1 cellular context compared by ENCODE assay signal in the genomic region with DNA sequence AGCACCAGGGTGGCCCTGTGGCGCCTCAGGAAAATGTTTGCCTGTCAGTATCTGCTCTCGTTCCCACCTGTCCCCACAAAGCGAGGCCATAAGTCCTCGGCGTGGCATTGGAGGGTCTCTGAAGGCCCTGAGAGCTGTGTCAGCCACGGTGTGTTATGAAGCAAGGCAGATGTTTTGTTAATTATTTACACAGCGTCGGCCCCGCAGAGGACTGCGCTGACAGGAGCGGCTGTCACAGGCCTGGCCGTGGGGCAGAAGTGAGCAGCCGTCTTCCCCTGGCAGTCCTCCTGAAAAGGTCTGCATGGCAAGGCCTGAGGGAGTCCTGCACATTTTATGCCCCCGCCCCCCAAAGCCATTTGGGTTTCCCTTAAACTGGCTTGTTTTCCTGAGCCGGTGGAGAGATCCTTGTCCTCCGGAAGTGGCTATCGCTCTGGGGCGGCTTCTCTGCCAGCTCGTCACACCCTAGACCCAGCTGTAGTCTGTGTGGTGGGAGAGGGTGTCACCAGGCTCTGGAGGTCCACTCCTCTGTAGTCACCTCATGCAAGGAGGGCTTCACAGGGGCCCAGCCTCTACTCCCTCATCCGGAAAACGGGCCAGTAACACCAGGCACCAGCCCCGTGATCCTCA.
TF ChIP-seq lines count a peak whose summit lies in the region.

No MANE protein-coding gene starts in this region.

TF ChIP-seq in HepG2, 621 proteins besides CTCF, POLR2A, EP300 and RAD21 (continued from another document and continues in another):
- TF ChIP-seq, protein P1, sequence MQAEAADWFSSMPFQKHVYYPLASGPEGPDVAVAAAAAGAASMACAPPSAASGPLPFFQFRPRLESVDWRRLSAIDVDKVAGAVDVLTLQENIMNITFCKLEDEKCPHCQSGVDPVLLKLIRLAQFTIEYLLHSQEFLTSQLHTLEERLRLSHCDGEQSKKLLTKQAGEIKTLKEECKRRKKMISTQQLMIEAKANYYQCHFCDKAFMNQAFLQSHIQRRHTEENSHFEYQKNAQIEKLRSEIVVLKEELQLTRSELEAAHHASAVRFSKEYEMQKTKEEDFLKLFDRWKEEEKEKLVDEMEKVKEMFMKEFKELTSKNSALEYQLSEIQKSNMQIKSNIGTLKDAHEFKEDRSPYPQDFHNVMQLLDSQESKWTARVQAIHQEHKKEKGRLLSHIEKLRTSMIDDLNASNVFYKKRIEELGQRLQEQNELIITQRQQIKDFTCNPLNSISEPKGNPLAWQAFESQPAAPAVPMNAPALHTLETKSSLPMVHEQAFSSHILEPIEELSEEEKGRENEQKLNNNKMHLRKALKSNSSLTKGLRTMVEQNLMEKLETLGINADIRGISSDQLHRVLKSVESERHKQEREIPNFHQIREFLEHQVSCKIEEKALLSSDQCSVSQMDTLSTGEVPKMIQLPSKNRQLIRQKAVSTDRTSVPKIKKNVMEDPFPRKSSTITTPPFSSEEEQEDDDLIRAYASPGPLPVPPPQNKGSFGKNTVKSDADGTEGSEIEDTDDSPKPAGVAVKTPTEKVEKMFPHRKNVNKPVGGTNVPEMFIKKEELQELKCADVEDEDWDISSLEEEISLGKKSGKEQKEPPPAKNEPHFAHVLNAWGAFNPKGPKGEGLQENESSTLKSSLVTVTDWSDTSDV (CRISPR knock-in tag; IDR thresholded peaks at IDR 0.05), result no peak
- TF ChIP-seq REPIN1 (CRISPR knock-in tag; IDR thresholded peaks at IDR 0.05; ENCODE audit: borderline replicate concordance, low read depth) (peak; percentile 20; the same call in 1 of the 2 replicates), PCBP1 (IDR thresholded peaks at IDR 0.05; ENCODE audit: borderline replicate concordance, low read depth, low read length) (no peak), HMG20B (CRISPR knock-in tag; conservative IDR thresholded peaks at IDR 0.05) (no peak), TMF1 (CRISPR knock-in tag; IDR thresholded peaks at IDR 0.05; ENCODE audit: low read depth) (no peak), WIZ (CRISPR knock-in tag; IDR thresholded peaks at IDR 0.05) (no peak), IKZF4 (CRISPR knock-in tag; IDR thresholded peaks at IDR 0.05; ENCODE audit: borderline replicate concordance, low read depth, not compliant biosample characterization) (no peak), HNRNPL (IDR thresholded peaks at IDR 0.05; ENCODE audit: low read depth, low read length) (peak; percentile 55; the same call in 1 of the 2 replicates), RXRB (CRISPR knock-in tag; IDR thresholded peaks at IDR 0.05; ENCODE audit: borderline replicate concordance) (peak; percentile 29; the same call in 1 of the 2 replicates), RFXANK (CRISPR knock-in tag; IDR thresholded peaks at IDR 0.05) (no peak), MEIS2 (CRISPR knock-in tag; IDR thresholded peaks at IDR 0.05) (0 out of 2 replicates have a peak, but pooled peaks have one; percentile 13), ZNF329 (CRISPR knock-in tag; IDR thresholded peaks at IDR 0.05; ENCODE audit: low read depth) (no peak), ZNF639 (CRISPR knock-in tag; conservative IDR thresholded peaks at IDR 0.05) (no peak), CHCHD3 (CRISPR knock-in tag; IDR thresholded peaks at IDR 0.05) (0 out of 2 replicates have a peak, but pooled peaks have one; percentile 53), PHF20 (CRISPR knock-in tag; IDR thresholded peaks at IDR 0.05) (no peak), ZIK1 (CRISPR knock-in tag; IDR thresholded peaks at IDR 0.05; ENCODE audit: borderline replicate concordance, low read depth) (no peak), HIVEP1 (CRISPR knock-in tag; IDR thresholded peaks at IDR 0.05) (peak; percentile 69; the same call in 1 of the 2 replicates), SOX13 (IDR thresholded peaks at IDR 0.05) (no peak), SOX13 (CRISPR knock-in tag; conservative IDR thresholded peaks at IDR 0.05 in 1 of 2, IDR thresholded peaks at IDR 0.05 in 1 of 2) (peak in 1 of 2 experiments; percentile 31; a peak in 1 of 4 replicates), ZBTB7B (CRISPR knock-in tag; IDR thresholded peaks at IDR 0.05) (peak; percentile 81), CBX5 (CRISPR knock-in tag; IDR thresholded peaks at IDR 0.05; ENCODE audit: borderline replicate concordance) (peak; percentile 32; the same call in 1 of the 2 replicates), ZNF614 (CRISPR knock-in tag; IDR thresholded peaks at IDR 0.05; ENCODE audit: borderline replicate concordance) (0 out of 2 replicates have a peak, but pooled peaks have one; percentile 31), RAD51 (IDR thresholded peaks at IDR 0.05; ENCODE audit: borderline replicate concordance) (no peak), ZNF768 (CRISPR knock-in tag; IDR thresholded peaks at IDR 0.05) (0 out of 2 replicates have a peak, but pooled peaks have one; percentile 2), ZFX (CRISPR knock-in tag; IDR thresholded peaks at IDR 0.05; ENCODE audit: low read depth) (peak; percentile 58), TEAD3 (CRISPR knock-in tag; optimal IDR thresholded peaks at IDR 0.05; ENCODE audit: borderline replicate concordance) (peak; percentile 42), ZNF331 (CRISPR knock-in tag; IDR thresholded peaks at IDR 0.05) (0 out of 2 replicates have a peak, but pooled peaks have one; percentile 16), ZNF691 (CRISPR knock-in tag; IDR thresholded peaks at IDR 0.05; ENCODE audit: borderline replicate concordance, low read depth) (0 out of 2 replicates have a peak, but pooled peaks have one; percentile 18), LBX2 (CRISPR knock-in tag; IDR thresholded peaks at IDR 0.05; ENCODE audit: borderline replicate concordance) (no peak), GABPB1 (CRISPR knock-in tag; IDR thresholded peaks at IDR 0.05) (peak; percentile 29; the same call in 1 of the 2 replicates), ZBTB38 (CRISPR knock-in tag; IDR thresholded peaks at IDR 0.05) (no peak; the same call in 1 of the 2 replicates), ZNF672 (CRISPR knock-in tag; IDR thresholded peaks at IDR 0.05) (no peak), ZEB1 (IDR thresholded peaks at IDR 0.05; ENCODE audit: insufficient replicate concordance, low read depth) (no peak), TBX3 (IDR thresholded peaks at IDR 0.05; ENCODE audit: borderline replicate concordance) (no peak), TAF1 (CRISPR knock-in tag; IDR thresholded peaks at IDR 0.05) (no peak), ZZZ3 (CRISPR knock-in tag; IDR thresholded peaks at IDR 0.05; ENCODE audit: borderline replicate concordance) (no peak), TOE1 (CRISPR knock-in tag; IDR thresholded peaks at IDR 0.05) (no peak)
- TF ChIP-seq, protein P2, sequence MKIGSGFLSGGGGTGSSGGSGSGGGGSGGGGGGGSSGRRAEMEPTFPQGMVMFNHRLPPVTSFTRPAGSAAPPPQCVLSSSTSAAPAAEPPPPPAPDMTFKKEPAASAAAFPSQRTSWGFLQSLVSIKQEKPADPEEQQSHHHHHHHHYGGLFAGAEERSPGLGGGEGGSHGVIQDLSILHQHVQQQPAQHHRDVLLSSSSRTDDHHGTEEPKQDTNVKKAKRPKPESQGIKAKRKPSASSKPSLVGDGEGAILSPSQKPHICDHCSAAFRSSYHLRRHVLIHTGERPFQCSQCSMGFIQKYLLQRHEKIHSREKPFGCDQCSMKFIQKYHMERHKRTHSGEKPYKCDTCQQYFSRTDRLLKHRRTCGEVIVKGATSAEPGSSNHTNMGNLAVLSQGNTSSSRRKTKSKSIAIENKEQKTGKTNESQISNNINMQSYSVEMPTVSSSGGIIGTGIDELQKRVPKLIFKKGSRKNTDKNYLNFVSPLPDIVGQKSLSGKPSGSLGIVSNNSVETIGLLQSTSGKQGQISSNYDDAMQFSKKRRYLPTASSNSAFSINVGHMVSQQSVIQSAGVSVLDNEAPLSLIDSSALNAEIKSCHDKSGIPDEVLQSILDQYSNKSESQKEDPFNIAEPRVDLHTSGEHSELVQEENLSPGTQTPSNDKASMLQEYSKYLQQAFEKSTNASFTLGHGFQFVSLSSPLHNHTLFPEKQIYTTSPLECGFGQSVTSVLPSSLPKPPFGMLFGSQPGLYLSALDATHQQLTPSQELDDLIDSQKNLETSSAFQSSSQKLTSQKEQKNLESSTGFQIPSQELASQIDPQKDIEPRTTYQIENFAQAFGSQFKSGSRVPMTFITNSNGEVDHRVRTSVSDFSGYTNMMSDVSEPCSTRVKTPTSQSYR (CRISPR knock-in tag; IDR thresholded peaks at IDR 0.05; ENCODE audit: borderline replicate concordance), result 0 out of 2 replicates have a peak, but pooled peaks have one; percentile 7
- TF ChIP-seq, protein P3, sequence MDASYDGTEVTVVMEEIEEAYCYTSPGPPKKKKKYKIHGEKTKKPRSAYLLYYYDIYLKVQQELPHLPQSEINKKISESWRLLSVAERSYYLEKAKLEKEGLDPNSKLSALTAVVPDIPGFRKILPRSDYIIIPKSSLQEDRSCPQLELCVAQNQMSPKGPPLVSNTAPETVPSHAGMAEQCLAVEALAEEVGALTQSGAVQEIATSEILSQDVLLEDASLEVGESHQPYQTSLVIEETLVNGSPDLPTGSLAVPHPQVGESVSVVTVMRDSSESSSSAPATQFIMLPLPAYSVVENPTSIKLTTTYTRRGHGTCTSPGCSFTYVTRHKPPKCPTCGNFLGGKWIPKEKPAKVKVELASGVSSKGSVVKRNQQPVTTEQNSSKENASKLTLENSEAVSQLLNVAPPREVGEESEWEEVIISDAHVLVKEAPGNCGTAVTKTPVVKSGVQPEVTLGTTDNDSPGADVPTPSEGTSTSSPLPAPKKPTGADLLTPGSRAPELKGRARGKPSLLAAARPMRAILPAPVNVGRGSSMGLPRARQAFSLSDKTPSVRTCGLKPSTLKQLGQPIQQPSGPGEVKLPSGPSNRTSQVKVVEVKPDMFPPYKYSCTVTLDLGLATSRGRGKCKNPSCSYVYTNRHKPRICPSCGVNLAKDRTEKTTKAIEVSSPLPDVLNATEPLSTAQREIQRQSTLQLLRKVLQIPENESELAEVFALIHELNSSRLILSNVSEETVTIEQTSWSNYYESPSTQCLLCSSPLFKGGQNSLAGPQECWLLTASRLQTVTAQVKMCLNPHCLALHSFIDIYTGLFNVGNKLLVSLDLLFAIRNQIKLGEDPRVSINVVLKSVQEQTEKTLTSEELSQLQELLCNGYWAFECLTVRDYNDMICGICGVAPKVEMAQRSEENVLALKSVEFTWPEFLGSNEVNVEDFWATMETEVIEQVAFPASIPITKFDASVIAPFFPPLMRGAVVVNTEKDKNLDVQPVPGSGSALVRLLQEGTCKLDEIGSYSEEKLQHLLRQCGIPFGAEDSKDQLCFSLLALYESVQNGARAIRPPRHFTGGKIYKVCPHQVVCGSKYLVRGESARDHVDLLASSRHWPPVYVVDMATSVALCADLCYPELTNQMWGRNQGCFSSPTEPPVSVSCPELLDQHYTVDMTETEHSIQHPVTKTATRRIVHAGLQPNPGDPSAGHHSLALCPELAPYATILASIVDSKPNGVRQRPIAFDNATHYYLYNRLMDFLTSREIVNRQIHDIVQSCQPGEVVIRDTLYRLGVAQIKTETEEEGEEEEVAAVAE (CRISPR knock-in tag; IDR thresholded peaks at IDR 0.05; ENCODE audit: borderline replicate concordance), result peak; percentile 54; the same call in 1 of the 2 replicates
- TF ChIP-seq, protein P4, sequence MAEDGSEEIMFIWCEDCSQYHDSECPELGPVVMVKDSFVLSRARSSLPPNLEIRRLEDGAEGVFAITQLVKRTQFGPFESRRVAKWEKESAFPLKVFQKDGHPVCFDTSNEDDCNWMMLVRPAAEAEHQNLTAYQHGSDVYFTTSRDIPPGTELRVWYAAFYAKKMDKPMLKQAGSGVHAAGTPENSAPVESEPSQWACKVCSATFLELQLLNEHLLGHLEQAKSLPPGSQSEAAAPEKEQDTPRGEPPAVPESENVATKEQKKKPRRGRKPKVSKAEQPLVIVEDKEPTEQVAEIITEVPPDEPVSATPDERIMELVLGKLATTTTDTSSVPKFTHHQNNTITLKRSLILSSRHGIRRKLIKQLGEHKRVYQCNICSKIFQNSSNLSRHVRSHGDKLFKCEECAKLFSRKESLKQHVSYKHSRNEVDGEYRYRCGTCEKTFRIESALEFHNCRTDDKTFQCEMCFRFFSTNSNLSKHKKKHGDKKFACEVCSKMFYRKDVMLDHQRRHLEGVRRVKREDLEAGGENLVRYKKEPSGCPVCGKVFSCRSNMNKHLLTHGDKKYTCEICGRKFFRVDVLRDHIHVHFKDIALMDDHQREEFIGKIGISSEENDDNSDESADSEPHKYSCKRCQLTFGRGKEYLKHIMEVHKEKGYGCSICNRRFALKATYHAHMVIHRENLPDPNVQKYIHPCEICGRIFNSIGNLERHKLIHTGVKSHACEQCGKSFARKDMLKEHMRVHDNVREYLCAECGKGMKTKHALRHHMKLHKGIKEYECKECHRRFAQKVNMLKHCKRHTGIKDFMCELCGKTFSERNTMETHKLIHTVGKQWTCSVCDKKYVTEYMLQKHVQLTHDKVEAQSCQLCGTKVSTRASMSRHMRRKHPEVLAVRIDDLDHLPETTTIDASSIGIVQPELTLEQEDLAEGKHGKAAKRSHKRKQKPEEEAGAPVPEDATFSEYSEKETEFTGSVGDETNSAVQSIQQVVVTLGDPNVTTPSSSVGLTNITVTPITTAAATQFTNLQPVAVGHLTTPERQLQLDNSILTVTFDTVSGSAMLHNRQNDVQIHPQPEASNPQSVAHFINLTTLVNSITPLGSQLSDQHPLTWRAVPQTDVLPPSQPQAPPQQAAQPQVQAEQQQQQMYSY (CRISPR knock-in tag; IDR thresholded peaks at IDR 0.05), result no peak
- TF ChIP-seq, protein P5, sequence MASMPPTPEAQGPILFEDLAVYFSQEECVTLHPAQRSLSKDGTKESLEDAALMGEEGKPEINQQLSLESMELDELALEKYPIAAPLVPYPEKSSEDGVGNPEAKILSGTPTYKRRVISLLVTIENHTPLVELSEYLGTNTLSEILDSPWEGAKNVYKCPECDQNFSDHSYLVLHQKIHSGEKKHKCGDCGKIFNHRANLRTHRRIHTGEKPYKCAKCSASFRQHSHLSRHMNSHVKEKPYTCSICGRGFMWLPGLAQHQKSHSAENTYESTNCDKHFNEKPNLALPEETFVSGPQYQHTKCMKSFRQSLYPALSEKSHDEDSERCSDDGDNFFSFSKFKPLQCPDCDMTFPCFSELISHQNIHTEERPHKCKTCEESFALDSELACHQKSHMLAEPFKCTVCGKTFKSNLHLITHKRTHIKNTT (CRISPR knock-in tag; IDR thresholded peaks at IDR 0.05), result no peak
